28 cellular contexts compared by ENCODE assay signal in the genomic region with DNA sequence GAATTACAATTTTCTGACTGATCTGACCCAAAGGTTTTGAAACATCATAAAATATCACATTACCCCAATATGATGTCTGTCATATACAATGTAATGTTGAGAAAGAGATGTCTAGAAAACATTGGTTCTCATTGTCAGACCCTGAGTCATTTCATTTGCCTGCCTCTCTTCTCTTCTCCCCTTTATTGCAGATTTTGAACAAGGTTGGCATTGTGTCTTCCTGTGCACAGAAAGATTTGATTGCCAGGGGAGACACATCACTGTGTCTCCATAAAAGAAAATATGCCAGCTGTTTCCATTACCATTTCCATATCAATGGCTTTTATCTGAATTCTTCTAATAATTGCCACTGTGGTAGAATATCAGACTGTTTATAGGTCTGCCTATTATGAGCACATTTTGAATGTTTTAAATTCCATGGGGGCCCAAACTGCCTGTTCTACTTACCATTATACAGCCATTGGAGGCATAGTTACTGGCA.
DNase-seq lines count a peak whose midpoint lies in the region; ATAC-seq, FAIRE-seq and TF ChIP-seq lines count a peak whose summit lies in the region.
"Had no signal": no experiment of that assay in that cellular context is flagged by ENCODE, and none has a peak within 500 bp of the region (broad histone marks: within the 10 kb centered on the region; RNA-seq: fewer than 3 reads in every experiment).

No MANE protein-coding gene starts in this region.

- TF ChIP-seq CTCF in MCF 10A (IDR thresholded peaks at IDR 0.05; ENCODE audit: unreplicated experiment) (no peak), breast epithelium (IDR thresholded peaks at IDR 0.05) (no peak), astrocyte (IDR thresholded peaks at IDR 0.05; ENCODE audit: insufficient read depth, low read depth, low read length) (no peak), foreskin keratinocyte (conservative IDR thresholded peaks at IDR 0.05) (no peak), GM23338 (conservative IDR thresholded peaks at IDR 0.05; ENCODE audit: low read depth in 2 of 2) (no peak)

- no TSS peak for BruUV-seq in MCF 10A (replicated peaks; lab: Mats Ljungman, UMichigan)

- no peak overlapping the region for H3K9ac ChIP-seq in astrocyte (ENCODE audit: low read length)
- H3K9ac ChIP-seq: BLaER1 treated with 17β-estradiol and CSF1 and Interleukin-3, amounts not matched to agents 10 nM and 100 nM had no signal

- H3K79me2 ChIP-seq in astrocyte (ENCODE audit: insufficient read depth, low read length) = no peaks in the 10 kb centered on the region
- no peaks in the 10 kb centered on the region for H3K79me2 ChIP-seq in GM23338 (replicated peaks; ENCODE audit: insufficient read depth)

- in situ Hi-C loops in ACHN (cut with HindIII; ENCODE audit: low pct_ligation_motif_present, low pct_unique_long_range_greater_than_20kb, low sequenced_read_pairs) = no loop called here

- no peak overlapping the region for H3K4me3 ChIP-seq in breast epithelium
- H3K4me3 ChIP-seq in astrocyte (ENCODE audit: insufficient read depth, low read depth, low read length) = no peak overlapping the region
- no peak overlapping the region for H3K4me3 ChIP-seq in H7 (ENCODE audit: insufficient read depth, low read depth, low read length)
- no peak overlapping the region for H3K4me3 ChIP-seq in GM23338
- H3K4me3 ChIP-seq: BLaER1 treated with 17β-estradiol and CSF1 and Interleukin-3, amounts not matched to agents 10 nM and 100 nM; HAP-1; skin epidermis; stomach had no signal

- H2AFZ ChIP-seq in astrocyte (ENCODE audit: low read depth, low read length) (no peak overlapping the region), GM23338 (no peak overlapping the region)

- no peak overlapping the region for H3K27ac ChIP-seq in breast epithelium
- peak overlapping the region; percentile 43 for H3K27ac ChIP-seq in astrocyte (ENCODE audit: low read depth, low read length)
- H3K27ac ChIP-seq in foreskin keratinocyte = no peak overlapping the region
- H3K27ac ChIP-seq in GM23338 (ENCODE audit: low read depth) = no peak overlapping the region
- H3K27ac ChIP-seq: 22Rv1; BLaER1 treated with 17β-estradiol and CSF1 and Interleukin-3, amounts not matched to agents 10 nM and 100 nM; skin epidermis; stomach had no signal

- H3K4me2 ChIP-seq in astrocyte (ENCODE audit: low read length) (peak overlapping the region; percentile 4), GM23338 (no peak overlapping the region)
- H3K4me2 ChIP-seq: BLaER1 treated with 17β-estradiol and CSF1 and Interleukin-3, amounts not matched to agents 10 nM and 100 nM had no signal

- H3K27me3 Mint-ChIP-seq in MCF 10A (ENCODE audit: insufficient read depth, unreplicated experiment) (no peaks in the 10 kb centered on the region), astrocyte (ENCODE audit: low read depth, unreplicated experiment) (no peaks in the 10 kb centered on the region), GM23338 (ENCODE audit: insufficient read depth, low read depth, poor library complexity) (no peaks in the 10 kb centered on the region)

- H3K9me3 Mint-ChIP-seq in MCF 10A (ENCODE audit: unreplicated experiment) (peaks cover under 1% of the 10 kb centered on the region), astrocyte (ENCODE audit: unreplicated experiment) (no peaks in the 10 kb centered on the region), GM23338 (no peaks in the 10 kb centered on the region)
- H3K9me3 Mint-ChIP-seq: memory B cell; T-helper 1 cell treated with Interleukin-12 subunit alpha and Interleukin-12 subunit beta and Interleukin-4 antibody, amounts not matched to agents 30 μg/mL and 1 μg/mL, for 36 hours had no signal

- H4K20me1 ChIP-seq in astrocyte (ENCODE audit: insufficient read depth, low read length) = no peaks in the 10 kb centered on the region
- no peaks in the 10 kb centered on the region for H4K20me1 ChIP-seq in GM23338 (replicated peaks; ENCODE audit: insufficient read depth)
- H4K20me1 ChIP-seq: BLaER1 treated with 17β-estradiol and CSF1 and Interleukin-3, amounts not matched to agents 10 nM and 100 nM had no signal

- H3K4me1 Mint-ChIP-seq in MCF 10A (ENCODE audit: insufficient read depth, unreplicated experiment) (peaks cover 27% of the 10 kb centered on the region), astrocyte (ENCODE audit: low read depth, unreplicated experiment) (peaks cover 38% of the 10 kb centered on the region), GM23338 (peaks cover 8% of the 10 kb centered on the region; the same call in 2 of the 3 replicates)
- H3K4me1 Mint-ChIP-seq: memory B cell, naive B cell had no signal

- H3K4me3 Mint-ChIP-seq in MCF 10A (ENCODE audit: unreplicated experiment) = no peak overlapping the region
- H3K4me3 Mint-ChIP-seq in astrocyte (ENCODE audit: unreplicated experiment) = no peak overlapping the region
- no peak overlapping the region for H3K4me3 Mint-ChIP-seq in GM23338
- H3K4me3 Mint-ChIP-seq: memory B cell; naive B cell; T-helper 1 cell treated with Interleukin-12 subunit alpha and Interleukin-12 subunit beta and Interleukin-4 antibody, amounts not matched to agents 30 μg/mL and 1 μg/mL, for 36 hours had no signal

- TF ChIP-seq POLR2A in breast epithelium (IDR thresholded peaks at IDR 0.05) = no peak

- no peaks in the 10 kb centered on the region for H3F3A ChIP-seq in GM23338 (replicated peaks; ENCODE audit: low read depth)

- H3K36me3 Mint-ChIP-seq in MCF 10A (ENCODE audit: insufficient read depth, unreplicated experiment) = peaks cover 6% of the 10 kb centered on the region
- no peaks in the 10 kb centered on the region for H3K36me3 Mint-ChIP-seq in astrocyte (ENCODE audit: low read depth, unreplicated experiment)
- H3K36me3 Mint-ChIP-seq in GM23338 (ENCODE audit: low read depth) = no peaks in the 10 kb centered on the region
- H3K36me3 Mint-ChIP-seq: memory B cell, naive B cell had no signal

- ATAC-seq in foreskin keratinocyte (peak; percentile 76), HG02981 (IDR thresholded peaks at IDR 0.05; ENCODE audit: unreplicated experiment) (no peak), GM23338 (no peak)

- DNase-seq in MCF 10A (ENCODE audit: unreplicated experiment) = peak; percentile 25
- no peak for DNase-seq in breast epithelium (ENCODE audit: low spot score in 2 of 2)
- peak; percentile 18 for DNase-seq in astrocyte (ENCODE audit: low read depth)
- peak; percentile 67 to 84 for DNase-seq in foreskin keratinocyte
- DNase-seq in H7 = no peak
- DNase-seq in ACHN = no peak
- DNase-seq in GM23338 (ENCODE audit: low spot score) = no peak
- DNase-seq: activated CD4-positive, alpha-beta T cell treated with anti-CD3 and anti-CD28 coated beads, Interleukin-2, amount 50 U/mL, for 4 hours; activated effector memory CD4-positive, alpha-beta T cell treated with anti-CD3 and anti-CD28 coated beads, Interleukin-2, amount 50 U/mL, for 16 hours; amygdala; cerebellar nuclear complex; DMS 273 treated with DMSO at 0.1 percent for 48 hours; kidney; naive B cell; NCI-H2081; NCI-H510A; posterior cingulate gyrus; stimulated activated CD4-positive, alpha-beta T cell treated with anti-CD3 and anti-CD28 coated beads, Interleukin-4, amount 100 ng/mL, for 1 hour; stomach; trophoblast cell had no signal

- FAIRE-seq in astrocyte (lab: Jason Lieb, UNC) = peak; percentile 69
- FAIRE-seq: GM12891, kidney had no signal

- H3K27me3 ChIP-seq in breast epithelium (no peaks in the 10 kb centered on the region), astrocyte (ENCODE audit: insufficient read depth, low read length) (no peaks in the 10 kb centered on the region), foreskin keratinocyte (no peaks in the 10 kb centered on the region), H7 (ENCODE audit: control insufficient read depth, insufficient read depth, low read length) (no peaks in the 10 kb centered on the region), GM23338 (ENCODE audit: insufficient read depth) (no peaks in the 10 kb centered on the region)
- H3K27me3 ChIP-seq: BLaER1 treated with 17β-estradiol and CSF1 and Interleukin-3, amounts not matched to agents 10 nM and 100 nM; stomach had no signal

- H3K36me3 ChIP-seq in breast epithelium (no peaks in the 10 kb centered on the region), astrocyte (ENCODE audit: insufficient read depth, low read length) (no peaks in the 10 kb centered on the region), H7 (replicated peaks; ENCODE audit: control insufficient read depth, insufficient read depth, low read length) (no peaks in the 10 kb centered on the region), GM23338 (ENCODE audit: insufficient read depth) (no peaks in the 10 kb centered on the region)
- H3K36me3 ChIP-seq: BLaER1 treated with 17β-estradiol and CSF1 and Interleukin-3, amounts not matched to agents 10 nM and 100 nM; HAP-1; stomach had no signal

- H3K4me1 ChIP-seq in breast epithelium (no peaks in the 10 kb centered on the region), astrocyte (ENCODE audit: insufficient read depth, low read length) (peaks cover 15% of the 10 kb centered on the region), foreskin keratinocyte (peaks cover 5% of the 10 kb centered on the region), GM23338 (ENCODE audit: insufficient read depth) (no peaks in the 10 kb centered on the region)
- H3K4me1 ChIP-seq: BLaER1 treated with 17β-estradiol and CSF1 and Interleukin-3, amounts not matched to agents 10 nM and 100 nM; HAP-1; stomach had no signal

- no peaks in the 10 kb centered on the region for H3K9me2 ChIP-seq in GM23338 (ENCODE audit: insufficient read depth)

- intact Hi-C loops in MCF 10A (cut with micrococcal nuclease) = no loop called here
- intact Hi-C loops in breast epithelium (cut with DNase I; ENCODE audit: low total_unique reads) = no loop called here

- CTCF ChIA-PET in MCF 10A (lab: Yijun Ruan, JAX) = no interaction called here

- H3K27ac Mint-ChIP-seq in MCF 10A (ENCODE audit: low read depth, unreplicated experiment) (no peak overlapping the region), astrocyte (ENCODE audit: unreplicated experiment) (peak overlapping the region; percentile 83), GM23338 (no peak overlapping the region)
- H3K27ac Mint-ChIP-seq: memory B cell; naive B cell; T-helper 1 cell treated with Interleukin-12 subunit alpha and Interleukin-12 subunit beta and Interleukin-4 antibody, amounts not matched to agents 30 μg/mL and 1 μg/mL, for 36 hours had no signal

- no peaks in the 10 kb centered on the region for H3K9me3 ChIP-seq in breast epithelium
- H3K9me3 ChIP-seq in astrocyte (ENCODE audit: insufficient read depth, low read depth, low read length) = no peaks in the 10 kb centered on the region
- H3K9me3 ChIP-seq: BLaER1 treated with 17β-estradiol and CSF1 and Interleukin-3, amounts not matched to agents 10 nM and 100 nM; HAP-1; stomach had no signal

- POLR2A ChIA-PET in MCF 10A (lab: Yijun Ruan, JAX) = no interaction called here

Comparison
In these comparisons a context has a peak if more than half of its experiments do, and no peak if none do; other contexts are left out.
1. DNase-seq: peak in MCF 10A (single experiment), astrocyte (single experiment) and foreskin keratinocyte (2 of 2); none in breast epithelium (0 of 2), H7 (single experiment), ACHN (single experiment) and GM23338 (single experiment).